In the genomic region with DNA sequence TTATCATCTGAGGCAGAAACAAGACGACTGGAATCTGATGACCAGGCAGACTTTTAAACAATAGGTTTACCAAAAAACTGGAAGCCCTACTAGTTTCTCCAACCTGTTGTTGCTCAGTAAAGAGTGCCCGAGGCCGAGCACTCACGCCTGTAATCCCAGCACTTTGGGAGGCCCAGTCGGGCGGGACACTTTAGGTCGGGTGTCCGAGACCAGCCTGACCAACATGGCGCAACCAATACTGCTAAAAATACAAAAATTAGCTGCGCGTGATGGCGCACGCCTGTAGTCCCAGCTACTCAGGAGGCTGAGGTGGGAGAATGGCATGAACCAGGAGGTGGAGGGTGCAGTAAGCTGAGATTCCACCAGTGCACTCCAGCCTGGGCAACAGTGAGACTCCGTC, we compare ENCODE assay signal across 8 cellular contexts. TPM values are rescaled to one million over a fixed set of nuclear protein-coding genes. Genes with fewer than 3 reads are reported as not detected.
DNase-seq lines count a peak whose midpoint lies in the region; ATAC-seq and TF ChIP-seq lines count a peak whose summit lies in the region.

No MANE protein-coding gene starts in this region.

- H3K4ac ChIP-seq in mesenchymal stem cell (ENCODE audit: low read depth in 1 of 2, low read length in 2 of 2): peak overlapping the region in 1 of 2 experiments; percentile 91

- DNase-seq in left ventricle myocardium inferior: no peak
- no peak for DNase-seq in cardiac septum (ENCODE audit: low spot score)
- DNase-seq in body of pancreas: peak; percentile 20 to 33 (median 26)
- peak; percentile 11 for DNase-seq in mesenchymal stem cell
- DNase-seq in aorta: no peak
- DNase-seq in NAMALWA (ENCODE audit: low spot score): no peak

- no peaks in the 10 kb centered on the region for H3K27me3 ChIP-seq in left ventricle myocardium inferior (ENCODE audit: low read depth)
- H3K27me3 ChIP-seq in body of pancreas: no peaks in the 10 kb centered on the region
- H3K27me3 ChIP-seq in mesenchymal stem cell (ENCODE audit: control insufficient read depth in 1 of 2, insufficient read depth in 1 of 2, low read length in 2 of 2): no peaks in the 10 kb centered on the region
- H3K27me3 ChIP-seq in aorta (ENCODE audit: control insufficient read depth in 1 of 2, insufficient read depth in 2 of 2, low read length in 1 of 2): no peaks in the 10 kb centered on the region

- H2BK120ac ChIP-seq in mesenchymal stem cell (ENCODE audit: low read depth, low read length): peak overlapping the region; percentile 34

- 22 to 27% methylated on average over 14 of the region's 14 CpGs for WGBS in body of pancreas, 2 donors
- WGBS in mesenchymal stem cell: 84% methylated on average over 14 of the region's 14 CpGs
- WGBS in aorta, 2 donors: 44 to 51% methylated on average over 14 of the region's 14 CpGs

- peak overlapping the region; percentile 72 for H4K8ac ChIP-seq in mesenchymal stem cell (ENCODE audit: low read length)

- H3K36me3 ChIP-seq in left ventricle myocardium inferior: peaks cover 13% of the 10 kb centered on the region
- H3K36me3 ChIP-seq in body of pancreas (replicated peaks in 1 of 2; ENCODE audit: insufficient read depth in 1 of 2, low read depth in 2 of 2): no peaks in the 10 kb centered on the region
- peaks cover 0 to 28% of the 10 kb centered on the region in 2 experiments for H3K36me3 ChIP-seq in mesenchymal stem cell (ENCODE audit: control insufficient read depth in 1 of 2, insufficient read depth in 2 of 2, low read depth in 1 of 2, low read length in 2 of 2)
- H3K36me3 ChIP-seq in aorta (ENCODE audit: control insufficient read depth in 1 of 2, insufficient read depth in 2 of 2, low read length in 1 of 2): no peaks in the 10 kb centered on the region

- peak overlapping the region; percentile 77 for H3K4me2 ChIP-seq in mesenchymal stem cell (ENCODE audit: low read length, poor library complexity, severe bottlenecking)

- intact Hi-C loops in left ventricle myocardium inferior (cut with micrococcal nuclease): no loop called here
- intact Hi-C loops in cardiac septum (cut with DNase I): loop anchor here (2.0 kb wide), 3 partner anchors 34 to 148 kb away; a partner anchor contains a TSS
- intact Hi-C loops in body of pancreas (cut with DNase I): no loop called here
- intact Hi-C loops in aorta (cut with DNase I): loop anchor here in 1 of 2 donors (1.0 kb wide), 1 partner anchor 97 kb away; a partner anchor contains a TSS

- H3K18ac ChIP-seq in mesenchymal stem cell (ENCODE audit: low read depth in 1 of 2, low read length in 2 of 2): no peak overlapping the region

- no peak overlapping the region for H2BK15ac ChIP-seq in mesenchymal stem cell (ENCODE audit: low read depth, poor library complexity, severe bottlenecking)

- peaks cover 48% of the 10 kb centered on the region for H3K4me1 ChIP-seq in left ventricle myocardium inferior
- peaks cover 48% of the 10 kb centered on the region for H3K4me1 ChIP-seq in body of pancreas
- H3K4me1 ChIP-seq in mesenchymal stem cell (ENCODE audit: control insufficient read depth, insufficient read depth, low read depth, low read length): peaks cover 4% of the 10 kb centered on the region
- H3K4me1 ChIP-seq in aorta (ENCODE audit: control insufficient read depth in 1 of 2, insufficient read depth in 2 of 2, low read length in 2 of 2): peaks cover 0 to 4% of the 10 kb centered on the region in 2 donors

- peak in 1 of 3 donors; percentile 3 for TF ChIP-seq POLR2A in body of pancreas (IDR thresholded peaks at IDR 0.05)

- no peak overlapping the region for H3K14ac ChIP-seq in mesenchymal stem cell (ENCODE audit: low read length in 2 of 2)

- ATAC-seq in body of pancreas: no peak
- ATAC-seq in aorta (ENCODE audit: low FRiP score): no peak
- no peak for ATAC-seq in activated CD4-positive, CD25-positive, alpha-beta regulatory T cell treated with anti-CD3 and anti-CD28 coated beads, Interleukin-2, amount 50 U/mL, for 24 hours
- ATAC-seq in HG03521 (IDR thresholded peaks at IDR 0.05; ENCODE audit: unreplicated experiment): no peak

- H3K23ac ChIP-seq in mesenchymal stem cell (ENCODE audit: low read length in 2 of 2): no peak overlapping the region

- H4K91ac ChIP-seq in mesenchymal stem cell (ENCODE audit: low read length): peak overlapping the region; percentile 27

- H3K9ac ChIP-seq in mesenchymal stem cell (ENCODE audit: low read length): peak overlapping the region; percentile 99

- no peak overlapping the region for H2AFZ ChIP-seq in mesenchymal stem cell (ENCODE audit: low read depth, low read length)

- TF ChIP-seq CTCF in left ventricle myocardium inferior (IDR thresholded peaks at IDR 0.05; ENCODE audit: borderline replicate concordance): no peak
- TF ChIP-seq CTCF in body of pancreas (IDR thresholded peaks at IDR 0.05): peak in 2 of 7 experiments; percentile 0 to 11

- no peak overlapping the region for H2BK12ac ChIP-seq in mesenchymal stem cell (ENCODE audit: low read length in 2 of 2)

- H3K9me3 ChIP-seq in left ventricle myocardium inferior (replicated peaks) (no peaks in the 10 kb centered on the region), body of pancreas (no peaks in the 10 kb centered on the region), mesenchymal stem cell (ENCODE audit: control insufficient read depth, low read length) (no peaks in the 10 kb centered on the region), aorta (ENCODE audit: control insufficient read depth, low read length) (no peaks in the 10 kb centered on the region)

- peak overlapping the region; percentile 26 for H2AK5ac ChIP-seq in mesenchymal stem cell (ENCODE audit: low read length, severe bottlenecking)

- no peak overlapping the region for H2BK5ac ChIP-seq in mesenchymal stem cell (ENCODE audit: low read depth, low read length, poor library complexity, severe bottlenecking)

- peaks cover 21% of the 10 kb centered on the region for H3K79me1 ChIP-seq in mesenchymal stem cell (replicated peaks; ENCODE audit: low read length, poor library complexity, severe bottlenecking)

- H3K27ac ChIP-seq in left ventricle myocardium inferior (replicated peaks): peak overlapping the region; percentile 97
- peak overlapping the region; percentile 82 to 93 (median 91) for H3K27ac ChIP-seq in body of pancreas
- no peak overlapping the region for H3K27ac ChIP-seq in mesenchymal stem cell (ENCODE audit: low read length, poor library complexity, severe bottlenecking)
- no peak overlapping the region for H3K27ac ChIP-seq in aorta (ENCODE audit: low read depth in 1 of 2, low read length in 2 of 2)

- peak overlapping the region; percentile 90 for H3K4me3 ChIP-seq in left ventricle myocardium inferior
- H3K4me3 ChIP-seq in body of pancreas: peak overlapping the region; percentile 24 to 36
- peak overlapping the region; percentile 1 to 96 for H3K4me3 ChIP-seq in mesenchymal stem cell (ENCODE audit: insufficient read depth in 1 of 2, low read depth in 1 of 2, low read length in 2 of 2)
- H3K4me3 ChIP-seq in aorta (ENCODE audit: low read length in 2 of 2): peak overlapping the region; percentile 53 to 57

RNA-seq across cellular contexts. Expression of a gene that starts 1.1 kb away (rescaled TPM):
- 3.3 TPM for total RNA-seq in left ventricle myocardium inferior
- 2.7 TPM for total RNA-seq in cardiac septum
- total RNA-seq in body of pancreas: 1 to 10 TPM; 5.6 to 6.2 TPM
- polyA plus RNA-seq in mesenchymal stem cell (2013, experiment 1 of 2): 3.5 TPM
- polyA plus RNA-seq in mesenchymal stem cell (2013, experiment 2 of 2): 3.3 TPM
- 1 to 10 TPM; 4.2 to 4.3 TPM for total RNA-seq in aorta
- polyA plus RNA-seq in aorta: 1 to 10 TPM; 1.6 to 4.1 TPM

RNA-seq across cellular contexts. Expression of a gene that starts 33.0 kb away (rescaled TPM):
- total RNA-seq in left ventricle myocardium inferior (141 TPM), cardiac septum (109 TPM), body of pancreas (10 to 100 TPM in 1 of 2 donors, 1 to 10 TPM in 1; 8.6 to 24.1 TPM), aorta (10 to 100 TPM; 23.7 to 35.2 TPM)
- polyA plus RNA-seq in mesenchymal stem cell (2013, experiment 1 of 2): 15.0 TPM
- polyA plus RNA-seq in mesenchymal stem cell (2013, experiment 2 of 2): 15.5 TPM
- 10 to 100 TPM; 53.3 to 57.7 TPM for polyA plus RNA-seq in aorta

RNA-seq across cellular contexts. Expression of a gene that starts 33.9 kb away (rescaled TPM):
- total RNA-seq in left ventricle myocardium inferior (32.7 TPM), cardiac septum (24.8 TPM), body of pancreas (10 to 100 TPM; 17.6 to 36.6 TPM), aorta (10 to 100 TPM; 10.6 to 18.6 TPM)
- 23.3 TPM for polyA plus RNA-seq in mesenchymal stem cell (2013, experiment 1 of 2)
- 23.1 TPM for polyA plus RNA-seq in mesenchymal stem cell (2013, experiment 2 of 2)
- 10 to 100 TPM; 13.2 to 17.3 TPM for polyA plus RNA-seq in aorta

Comparison
In these comparisons a context has a peak if more than half of its experiments do, and no peak if none do; other contexts are left out.
1. DNase-seq: peak in body of pancreas (4 of 4) and mesenchymal stem cell (single experiment); none in left ventricle myocardium inferior (single experiment), cardiac septum (single experiment), aorta (0 of 2) and NAMALWA (single experiment).
2. H3K27ac ChIP-seq: peak in left ventricle myocardium inferior (single experiment) and body of pancreas (4 of 4); none in mesenchymal stem cell (single experiment) and aorta (0 of 2).
3. H3K4me3 ChIP-seq: peak in every context shown above with its lines; median percentile 90 in left ventricle myocardium inferior; 55 in aorta; 48 in mesenchymal stem cell; 30 in body of pancreas.